8 cellular contexts compared by ENCODE assay signal in genomic region chr1:46303038-46303871, GRCh38. TPM values are rescaled to one million over a fixed set of nuclear protein-coding genes. Genes with fewer than 3 reads are reported as not detected.
DNase-seq lines count a peak whose midpoint lies in the region; ATAC-seq and TF ChIP-seq lines count a peak whose summit lies in the region.

Gene LRRC41, minus strand, starts transcription at chr1:46303616. Its CDS starts 294 bp downstream, at chr1:46303322.
Gene UQCRH, plus strand, starts transcription at chr1:46303698. Its CDS starts 69 bp downstream, at chr1:46303767.

- DNase-seq in COLO668 (lab: John Stamatoyannopoulos, UW; ENCODE audit: unreplicated experiment) = peak; percentile 99
- DNase-seq in HS-5 (ENCODE audit: low read depth) = peak; percentile 97
- peak; percentile 87 for DNase-seq in NK-92 treated with Interleukin-12 subunit alpha and Interleukin-12 subunit beta, amount 100 ng/mL, for 24 hours (lab: John Stamatoyannopoulos, UW)
- DNase-seq in activated CD8-positive, alpha-beta memory T cell treated with anti-CD3 and anti-CD28 coated beads for 24 hours = peak; percentile 98
- DNase-seq in effector CD8-positive, alpha-beta T cell (lab: John Stamatoyannopoulos, UW) = peak; percentile 85
- peak; percentile 95 for DNase-seq in lung (ENCODE audit: low spot score)
- DNase-seq in stimulated activated CD4-positive, alpha-beta T cell treated with anti-CD3 and anti-CD28 coated beads, TNF-alpha, amount 100 ng/mL, for 4 hours (ENCODE audit: low read depth in 3 of 3) = peak; percentile 82 to 89 (median 85)

- 0 to 1% methylated on average over 58 to 61 of the region's 61 CpGs for WGBS in lung, 2 donors

- H3K36me3 ChIP-seq in lung (ENCODE audit: control insufficient read depth in 2 of 2, insufficient read depth in 2 of 2, low read length in 2 of 2) = peaks cover 0 to 3% of the 10 kb centered on the region in 2 donors

- no peaks in the 10 kb centered on the region for H3K27me3 ChIP-seq in lung (ENCODE audit: control insufficient read depth, insufficient read depth)

- H3K4me3 ChIP-seq in lung = peak within 1 kb of the TSS; percentile 94

- no peaks in the 10 kb centered on the region for H3K9me3 ChIP-seq in lung (ENCODE audit: control insufficient read depth in 2 of 2, insufficient read depth in 1 of 2, low read length in 1 of 2)

- peak within 1 kb of the TSS; percentile 93 to 99 for H3K27ac ChIP-seq in lung (ENCODE audit: low read depth in 1 of 2, low read length in 1 of 2)

- ATAC-seq in GM19468 (IDR thresholded peaks at IDR 0.05; ENCODE audit: extremely low read depth, unreplicated experiment) (peak; percentile 67), lung (ENCODE audit: insufficient read depth, low FRiP score) (peak; percentile 94)

- peaks cover 13% of the 10 kb centered on the region in 2 donors for H3K4me1 ChIP-seq in lung (ENCODE audit: control insufficient read depth in 2 of 2, insufficient read depth in 2 of 2, low read length in 2 of 2)

- no peak for TF ChIP-seq CTCF in lung (IDR thresholded peaks at IDR 0.05; ENCODE audit: control extremely low read depth, extremely low read depth)

RNA-seq across cellular contexts. Expression of gene LRRC41, which starts in this region (rescaled TPM):
- total RNA-seq in lung = 10 to 100 TPM; 61.6 to 63.0 TPM
- 10 to 100 TPM; 21.6 to 38.9 TPM for polyA plus RNA-seq in lung

RNA-seq across cellular contexts. Expression of gene UQCRH, which starts in this region (rescaled TPM):
- total RNA-seq in lung = 100 to 1,000 TPM; 159 to 311 TPM
- 100 to 1,000 TPM; 297 to 400 TPM for polyA plus RNA-seq in lung

Comparison
In these comparisons a context has a peak if more than half of its experiments do, and no peak if none do; other contexts are left out.
1. Peak in every context shown above with its lines: DNase-seq, ATAC-seq, H3K4me3 ChIP-seq and H3K27ac ChIP-seq.